1 cellular context compared by ENCODE assay signal in the genomic region with DNA sequence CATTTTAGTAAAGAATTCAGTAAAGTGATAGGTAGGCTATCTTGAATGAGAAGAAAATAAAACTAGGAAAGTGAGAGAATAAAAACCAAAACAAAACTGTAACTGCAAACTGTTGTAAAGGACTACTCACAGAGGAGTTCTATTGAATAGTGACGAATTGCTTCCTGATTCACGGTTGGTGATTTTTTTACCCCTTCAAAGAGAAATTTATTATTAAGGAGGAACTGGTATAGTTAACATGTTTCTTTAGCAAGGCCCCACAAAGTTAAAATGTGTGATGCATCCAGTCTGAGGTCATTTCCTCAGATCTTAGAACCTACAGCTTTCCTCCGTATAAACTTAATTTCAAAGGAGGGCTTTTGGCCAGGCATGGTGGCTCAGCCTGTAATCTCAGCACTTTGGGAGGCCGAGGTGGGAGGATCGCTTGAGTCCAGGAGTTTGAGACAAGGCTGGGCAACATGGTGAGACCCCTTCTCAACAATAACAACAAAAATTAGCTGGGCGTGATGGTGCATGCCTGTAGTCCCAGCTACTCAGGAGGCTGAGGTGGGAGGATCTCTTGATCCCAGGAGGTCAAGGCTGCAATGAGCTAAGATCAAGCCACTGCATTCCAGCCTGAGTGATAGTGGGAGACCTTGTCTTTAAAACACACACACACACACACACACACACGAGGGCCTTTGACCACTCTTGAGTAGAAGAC.
TF ChIP-seq lines count a peak whose summit lies in the region.

No MANE protein-coding gene starts in this region.

TF ChIP-seq in GM12878, 131 proteins besides CTCF, POLR2A, EP300 and RAD21:
- TF ChIP-seq BHLHE40 (IDR thresholded peaks at IDR 0.05; ENCODE audit: borderline replicate concordance in 1 of 2, low read depth in 2 of 2, low read length in 1 of 2) (no peak), MYC (IDR thresholded peaks at IDR 0.05; ENCODE audit: insufficient read depth, insufficient read length, insufficient replicate concordance, low read length, severe bottlenecking) (no peak), SUZ12 (IDR thresholded peaks at IDR 0.05; ENCODE audit: unreplicated experiment) (no peak), ESRRA (IDR thresholded peaks at IDR 0.05; ENCODE audit: low read length) (no peak), PML (IDR thresholded peaks at IDR 0.05; ENCODE audit: low read length) (no peak), CBX3 (IDR thresholded peaks at IDR 0.05; ENCODE audit: borderline replicate concordance, low read depth) (no peak), NFIC (IDR thresholded peaks at IDR 0.05; ENCODE audit: low read depth, low read length) (no peak), BMI1 (IDR thresholded peaks at IDR 0.05; ENCODE audit: borderline replicate concordance) (no peak), POU2F2 (IDR thresholded peaks at IDR 0.05; ENCODE audit: borderline replicate concordance, low read depth, low read length) (no peak), ZNF217 (IDR thresholded peaks at IDR 0.05) (no peak), EED (IDR thresholded peaks at IDR 0.05; ENCODE audit: low read depth) (no peak)
- TF ChIP-seq, protein P1, sequence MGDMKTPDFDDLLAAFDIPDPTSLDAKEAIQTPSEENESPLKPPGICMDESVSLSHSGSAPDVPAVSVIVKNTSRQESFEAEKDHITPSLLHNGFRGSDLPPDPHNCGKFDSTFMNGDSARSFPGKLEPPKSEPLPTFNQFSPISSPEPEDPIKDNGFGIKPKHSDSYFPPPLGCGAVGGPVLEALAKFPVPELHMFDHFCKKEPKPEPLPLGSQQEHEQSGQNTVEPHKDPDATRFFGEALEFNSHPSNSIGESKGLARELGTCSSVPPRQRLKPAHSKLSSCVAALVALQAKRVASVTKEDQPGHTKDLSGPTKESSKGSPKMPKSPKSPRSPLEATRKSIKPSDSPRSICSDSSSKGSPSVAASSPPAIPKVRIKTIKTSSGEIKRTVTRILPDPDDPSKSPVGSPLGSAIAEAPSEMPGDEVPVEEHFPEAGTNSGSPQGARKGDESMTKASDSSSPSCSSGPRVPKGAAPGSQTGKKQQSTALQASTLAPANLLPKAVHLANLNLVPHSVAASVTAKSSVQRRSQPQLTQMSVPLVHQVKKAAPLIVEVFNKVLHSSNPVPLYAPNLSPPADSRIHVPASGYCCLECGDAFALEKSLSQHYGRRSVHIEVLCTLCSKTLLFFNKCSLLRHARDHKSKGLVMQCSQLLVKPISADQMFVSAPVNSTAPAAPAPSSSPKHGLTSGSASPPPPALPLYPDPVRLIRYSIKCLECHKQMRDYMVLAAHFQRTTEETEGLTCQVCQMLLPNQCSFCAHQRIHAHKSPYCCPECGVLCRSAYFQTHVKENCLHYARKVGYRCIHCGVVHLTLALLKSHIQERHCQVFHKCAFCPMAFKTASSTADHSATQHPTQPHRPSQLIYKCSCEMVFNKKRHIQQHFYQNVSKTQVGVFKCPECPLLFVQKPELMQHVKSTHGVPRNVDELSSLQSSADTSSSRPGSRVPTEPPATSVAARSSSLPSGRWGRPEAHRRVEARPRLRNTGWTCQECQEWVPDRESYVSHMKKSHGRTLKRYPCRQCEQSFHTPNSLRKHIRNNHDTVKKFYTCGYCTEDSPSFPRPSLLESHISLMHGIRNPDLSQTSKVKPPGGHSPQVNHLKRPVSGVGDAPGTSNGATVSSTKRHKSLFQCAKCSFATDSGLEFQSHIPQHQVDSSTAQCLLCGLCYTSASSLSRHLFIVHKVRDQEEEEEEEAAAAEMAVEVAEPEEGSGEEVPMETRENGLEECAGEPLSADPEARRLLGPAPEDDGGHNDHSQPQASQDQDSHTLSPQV (IDR thresholded peaks at IDR 0.05): no peak
- TF ChIP-seq, protein P2, sequence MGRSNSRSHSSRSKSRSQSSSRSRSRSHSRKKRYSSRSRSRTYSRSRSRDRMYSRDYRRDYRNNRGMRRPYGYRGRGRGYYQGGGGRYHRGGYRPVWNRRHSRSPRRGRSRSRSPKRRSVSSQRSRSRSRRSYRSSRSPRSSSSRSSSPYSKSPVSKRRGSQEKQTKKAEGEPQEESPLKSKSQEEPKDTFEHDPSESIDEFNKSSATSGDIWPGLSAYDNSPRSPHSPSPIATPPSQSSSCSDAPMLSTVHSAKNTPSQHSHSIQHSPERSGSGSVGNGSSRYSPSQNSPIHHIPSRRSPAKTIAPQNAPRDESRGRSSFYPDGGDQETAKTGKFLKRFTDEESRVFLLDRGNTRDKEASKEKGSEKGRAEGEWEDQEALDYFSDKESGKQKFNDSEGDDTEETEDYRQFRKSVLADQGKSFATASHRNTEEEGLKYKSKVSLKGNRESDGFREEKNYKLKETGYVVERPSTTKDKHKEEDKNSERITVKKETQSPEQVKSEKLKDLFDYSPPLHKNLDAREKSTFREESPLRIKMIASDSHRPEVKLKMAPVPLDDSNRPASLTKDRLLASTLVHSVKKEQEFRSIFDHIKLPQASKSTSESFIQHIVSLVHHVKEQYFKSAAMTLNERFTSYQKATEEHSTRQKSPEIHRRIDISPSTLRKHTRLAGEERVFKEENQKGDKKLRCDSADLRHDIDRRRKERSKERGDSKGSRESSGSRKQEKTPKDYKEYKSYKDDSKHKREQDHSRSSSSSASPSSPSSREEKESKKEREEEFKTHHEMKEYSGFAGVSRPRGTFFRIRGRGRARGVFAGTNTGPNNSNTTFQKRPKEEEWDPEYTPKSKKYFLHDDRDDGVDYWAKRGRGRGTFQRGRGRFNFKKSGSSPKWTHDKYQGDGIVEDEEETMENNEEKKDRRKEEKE (IDR thresholded peaks at IDR 0.05): no peak
- TF ChIP-seq, protein P3, sequence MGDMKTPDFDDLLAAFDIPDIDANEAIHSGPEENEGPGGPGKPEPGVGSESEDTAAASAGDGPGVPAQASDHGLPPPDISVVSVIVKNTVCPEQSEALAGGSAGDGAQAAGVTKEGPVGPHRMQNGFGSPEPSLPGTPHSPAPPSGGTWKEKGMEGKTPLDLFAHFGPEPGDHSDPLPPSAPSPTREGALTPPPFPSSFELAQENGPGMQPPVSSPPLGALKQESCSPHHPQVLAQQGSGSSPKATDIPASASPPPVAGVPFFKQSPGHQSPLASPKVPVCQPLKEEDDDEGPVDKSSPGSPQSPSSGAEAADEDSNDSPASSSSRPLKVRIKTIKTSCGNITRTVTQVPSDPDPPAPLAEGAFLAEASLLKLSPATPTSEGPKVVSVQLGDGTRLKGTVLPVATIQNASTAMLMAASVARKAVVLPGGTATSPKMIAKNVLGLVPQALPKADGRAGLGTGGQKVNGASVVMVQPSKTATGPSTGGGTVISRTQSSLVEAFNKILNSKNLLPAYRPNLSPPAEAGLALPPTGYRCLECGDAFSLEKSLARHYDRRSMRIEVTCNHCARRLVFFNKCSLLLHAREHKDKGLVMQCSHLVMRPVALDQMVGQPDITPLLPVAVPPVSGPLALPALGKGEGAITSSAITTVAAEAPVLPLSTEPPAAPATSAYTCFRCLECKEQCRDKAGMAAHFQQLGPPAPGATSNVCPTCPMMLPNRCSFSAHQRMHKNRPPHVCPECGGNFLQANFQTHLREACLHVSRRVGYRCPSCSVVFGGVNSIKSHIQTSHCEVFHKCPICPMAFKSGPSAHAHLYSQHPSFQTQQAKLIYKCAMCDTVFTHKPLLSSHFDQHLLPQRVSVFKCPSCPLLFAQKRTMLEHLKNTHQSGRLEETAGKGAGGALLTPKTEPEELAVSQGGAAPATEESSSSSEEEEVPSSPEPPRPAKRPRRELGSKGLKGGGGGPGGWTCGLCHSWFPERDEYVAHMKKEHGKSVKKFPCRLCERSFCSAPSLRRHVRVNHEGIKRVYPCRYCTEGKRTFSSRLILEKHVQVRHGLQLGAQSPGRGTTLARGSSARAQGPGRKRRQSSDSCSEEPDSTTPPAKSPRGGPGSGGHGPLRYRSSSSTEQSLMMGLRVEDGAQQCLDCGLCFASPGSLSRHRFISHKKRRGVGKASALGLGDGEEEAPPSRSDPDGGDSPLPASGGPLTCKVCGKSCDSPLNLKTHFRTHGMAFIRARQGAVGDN (IDR thresholded peaks at IDR 0.05): no peak
